Comparison of ENCODE assay signal across 7 cellular contexts in genomic region chr17:43021739-43022512, GRCh38. TPM values are rescaled to one million over a fixed set of nuclear protein-coding genes. Genes with fewer than 3 reads are reported as not detected.
DNase-seq lines count a peak whose midpoint lies in the region; ATAC-seq and TF ChIP-seq lines count a peak whose summit lies in the region.

TSS of gene VAT1 (minus strand) at chr17:43022385. CDS start at chr17:43022322, 63 bp downstream.

- peak within 1 kb of the TSS; percentile 45 for H3K27ac Mint-ChIP-seq in T-helper 1 cell treated with Interleukin-12 subunit alpha and Interleukin-12 subunit beta and Interleukin-4 antibody, amounts not matched to agents 30 μg/mL and 1 μg/mL, for 36 hours

- H3K27ac ChIP-seq in angular gyrus (ENCODE audit: low read depth, low read length) (peak within 1 kb of the TSS; percentile 73), vagina (peak within 1 kb of the TSS; percentile 99)

- H3K36me3 ChIP-seq in vagina = peaks cover 0 to 11% of the 10 kb centered on the region in 2 donors

- no peaks in the 10 kb centered on the region for H3K9me3 ChIP-seq in vagina

- H3K9me3 Mint-ChIP-seq in T-helper 1 cell treated with Interleukin-12 subunit alpha and Interleukin-12 subunit beta and Interleukin-4 antibody, amounts not matched to agents 30 μg/mL and 1 μg/mL, for 36 hours = no peaks in the 10 kb centered on the region

- peak within 1 kb of the TSS; percentile 100 for H3K4me3 ChIP-seq in vagina

- H3K4me1 ChIP-seq in vagina = peaks cover 67% of the 10 kb centered on the region

- H3K4me1 Mint-ChIP-seq in T-helper 1 cell treated with Interleukin-12 subunit alpha and Interleukin-12 subunit beta and Interleukin-4 antibody, amounts not matched to agents 30 μg/mL and 1 μg/mL, for 36 hours (ENCODE audit: low read depth) = peaks cover 18% of the 10 kb centered on the region

- TF ChIP-seq POLR2A in vagina (IDR thresholded peaks at IDR 0.05) = peak in 1 of 2 donors; percentile 81

- DNase-seq in NCI-H1105 (lab: John Stamatoyannopoulos, UW) (peak; percentile 31), left cardiac atrium (peak; percentile 87), pons (ENCODE audit: low spot score) (peak; percentile 71), vagina (ENCODE audit: extremely low spot score in 2 of 2) (no peak)

- intact Hi-C loops in left cardiac atrium (cut with DNase I) (loop anchor here in 1 of 2 donors (5.0 kb wide), 1 partner anchor 150 kb away; the partner anchor contains the start of gene NBR1), vagina (cut with DNase I) (loop anchor here (2.0 to 10.0 kb wide), 3 partner anchors 103 to 313 kb away; partner anchors contain the start of genes BRCA1 and NBR1)

- peak in 1 of 3 experiments; percentile 6 for TF ChIP-seq CTCF in vagina (IDR thresholded peaks at IDR 0.05)

- H3K27me3 Mint-ChIP-seq in T-helper 1 cell treated with Interleukin-12 subunit alpha and Interleukin-12 subunit beta and Interleukin-4 antibody, amounts not matched to agents 30 μg/mL and 1 μg/mL, for 36 hours (ENCODE audit: low read depth) = peaks cover 16% of the 10 kb centered on the region

- no peaks in the 10 kb centered on the region for H3K36me3 Mint-ChIP-seq in T-helper 1 cell treated with Interleukin-12 subunit alpha and Interleukin-12 subunit beta and Interleukin-4 antibody, amounts not matched to agents 30 μg/mL and 1 μg/mL, for 36 hours (ENCODE audit: low read depth)

- ATAC-seq in GM18498 (IDR thresholded peaks at IDR 0.05; ENCODE audit: unreplicated experiment) (peak; percentile 50), left cardiac atrium (peak; percentile 81 to 82)

- peak within 1 kb of the TSS; percentile 81 for H3K4me3 Mint-ChIP-seq in T-helper 1 cell treated with Interleukin-12 subunit alpha and Interleukin-12 subunit beta and Interleukin-4 antibody, amounts not matched to agents 30 μg/mL and 1 μg/mL, for 36 hours

- H3K27me3 ChIP-seq in vagina = no peaks in the 10 kb centered on the region

RNA-seq across cellular contexts. Expression of gene VAT1, which starts in this region (rescaled TPM):
- total RNA-seq in left cardiac atrium = 100 to 1,000 TPM; 115 to 118 TPM
- 179 TPM for total RNA-seq in vagina

Comparison
In these comparisons a context has a peak if more than half of its experiments do, and no peak if none do; other contexts are left out.
1. DNase-seq: peak in NCI-H1105 (single experiment), left cardiac atrium (single experiment) and pons (single experiment); none in vagina (0 of 2).